Comparison of ENCODE assay signal across 8 cellular contexts in genomic region chr17:15261063-15261817, GRCh38. TPM values are rescaled to one million over a fixed set of nuclear protein-coding genes. Genes with fewer than 3 reads are reported as not detected.
DNase-seq lines count a peak whose midpoint lies in the region; ATAC-seq and TF ChIP-seq lines count a peak whose summit lies in the region.

No MANE protein-coding gene starts in this region.

- peaks cover 90% of the 10 kb centered on the region for H3K27me3 Mint-ChIP-seq in stimulated activated naive CD8-positive, alpha-beta T cell treated with anti-CD3 and anti-CD28 coated beads, Interleukin-15, amount 100 ng/mL, for 72 hours

- no peaks in the 10 kb centered on the region for H3K9me3 Mint-ChIP-seq in stimulated activated naive CD8-positive, alpha-beta T cell treated with anti-CD3 and anti-CD28 coated beads, Interleukin-15, amount 100 ng/mL, for 72 hours

- H3K9me3 ChIP-seq in ES-I3 (ENCODE audit: control insufficient read depth, insufficient read depth, low read length) (no peaks in the 10 kb centered on the region), NT2/D1 (ENCODE audit: insufficient read depth, low read length) (no peaks in the 10 kb centered on the region)

- H3K4me1 Mint-ChIP-seq in stimulated activated naive CD8-positive, alpha-beta T cell treated with anti-CD3 and anti-CD28 coated beads, Interleukin-15, amount 100 ng/mL, for 72 hours = peaks cover 46% of the 10 kb centered on the region

- peaks cover 39% of the 10 kb centered on the region for H3K27me3 ChIP-seq in NT2/D1 (ENCODE audit: insufficient read depth, insufficient read length)

- H3K27ac ChIP-seq in coronary artery = peak overlapping the region; percentile 95 to 98

- no peaks in the 10 kb centered on the region for H3K4me1 ChIP-seq in ES-I3 (ENCODE audit: insufficient read depth, low read length)
- no peaks in the 10 kb centered on the region for H3K4me1 ChIP-seq in NT2/D1 (ENCODE audit: insufficient read depth, insufficient read length)

- TF ChIP-seq CTCF in coronary artery (IDR thresholded peaks at IDR 0.05) = peak; percentile 4

- no peaks in the 10 kb centered on the region for H3K36me3 ChIP-seq in ES-I3 (ENCODE audit: insufficient read depth, low read length)
- peaks cover 39% of the 10 kb centered on the region for H3K36me3 ChIP-seq in NT2/D1 (ENCODE audit: insufficient read depth, insufficient read length, low read length)

- ATAC-seq in left lobe of liver (no peak), HG02938 (IDR thresholded peaks at IDR 0.05; ENCODE audit: unreplicated experiment) (no peak), HG03039 (IDR thresholded peaks at IDR 0.05; ENCODE audit: unreplicated experiment) (no peak), HG03460 (IDR thresholded peaks at IDR 0.05; ENCODE audit: unreplicated experiment) (no peak)
- peak; percentile 55 for ATAC-seq in stimulated activated naive CD8-positive, alpha-beta T cell treated with anti-CD3 and anti-CD28 coated beads, Interleukin-15, amount 100 ng/mL, for 72 hours

- peak overlapping the region; percentile 88 to 89 for H3K4me3 Mint-ChIP-seq in stimulated activated naive CD8-positive, alpha-beta T cell treated with anti-CD3 and anti-CD28 coated beads, Interleukin-15, amount 100 ng/mL, for 72 hours

- H3K4me3 ChIP-seq in NT2/D1 (ENCODE audit: insufficient read length, low read depth) (peak overlapping the region; percentile 64), coronary artery (peak overlapping the region; percentile 81)

- no peak for DNase-seq in NT2/D1 (ENCODE audit: low read depth, low spot score)
- DNase-seq in coronary artery (ENCODE audit: low spot score) = peak; percentile 84
- DNase-seq in left lobe of liver (ENCODE audit: low spot score) = peak; percentile 49
- peak; percentile 12 to 18 for DNase-seq in stimulated activated naive CD8-positive, alpha-beta T cell treated with anti-CD3 and anti-CD28 coated beads, Interleukin-15, amount 100 ng/mL, for 72 hours

- H3K9ac ChIP-seq in ES-I3 (ENCODE audit: low read depth, low read length) (peak overlapping the region; percentile 61), NT2/D1 (ENCODE audit: insufficient read length, low read depth) (peak overlapping the region; percentile 86)

- peak overlapping the region in 1 of 2 donors; percentile 48 for H3K27ac Mint-ChIP-seq in stimulated activated naive CD8-positive, alpha-beta T cell treated with anti-CD3 and anti-CD28 coated beads, Interleukin-15, amount 100 ng/mL, for 72 hours

RNA-seq across cellular contexts. Expression of gene PMP22, which starts 3.9 kb away (rescaled TPM):
- 3.6 TPM for total RNA-seq in left lobe of liver
